In genomic region chr4:155973639-155974475, GRCh38 we compare ENCODE assay signal across 10 cellular contexts. TPM values are rescaled to one million over a fixed set of nuclear protein-coding genes. Genes with fewer than 3 reads are reported as not detected.
DNase-seq lines count a peak whose midpoint lies in the region; ATAC-seq and TF ChIP-seq lines count a peak whose summit lies in the region.
"Had no signal": no experiment of that assay in that cellular context is flagged by ENCODE, and none has a peak within 500 bp of the region (broad histone marks: within the 10 kb centered on the region; RNA-seq: fewer than 3 reads in every experiment).

No MANE protein-coding gene starts in this region.

- ATAC-seq in GM18511 (IDR thresholded peaks at IDR 0.05; ENCODE audit: unreplicated experiment) (peak; percentile 41), HG03469 (IDR thresholded peaks at IDR 0.05; ENCODE audit: unreplicated experiment) (peak; percentile 16), foreskin keratinocyte (peak; percentile 71)

- H3K27me3 ChIP-seq in GM23248 (replicated peaks; ENCODE audit: insufficient read depth) (0 out of 2 replicates have a peak, but pooled peaks cover 3% of the 10 kb centered on the region), foreskin keratinocyte (no peaks in the 10 kb centered on the region), hepatocyte (no peaks in the 10 kb centered on the region)

- DNase-seq in GM23248, result peak; percentile 23
- DNase-seq in foreskin keratinocyte, result peak; percentile 31 to 45
- no peak for DNase-seq in NCI-H345 (lab: John Stamatoyannopoulos, UW)
- no peak for DNase-seq in stimulated activated CD4-positive, alpha-beta T cell treated with anti-CD3 and anti-CD28 coated beads, Interleukin-15, amount 100 ng/mL, for 24 hours
- no peak for DNase-seq in hepatocyte (ENCODE audit: low spot score)
- DNase-seq in NCI-H1092 (lab: John Stamatoyannopoulos, UW), result no peak
- DNase-seq: stimulated activated CD4-positive, alpha-beta T cell treated with anti-CD3 and anti-CD28 coated beads, Interleukin-2, amount 100 ng/mL, for 48 hours had no signal

- WGBS in GM23248 (ENCODE audit: low coverage in 1 of 2, low lambda C conversion rate in 2 of 2, missing lambda C conversion rate in 2 of 2), 2 experiments, result 33 to 34% methylated on average over 8 of the region's 8 CpGs
- WGBS in hepatocyte (ENCODE audit: low lambda C conversion rate, missing lambda C conversion rate), result 71% methylated on average over 8 of the region's 8 CpGs

- in situ Hi-C loops in GM23248 (cut with MboI), result loop anchor here (25.0 kb wide), 3 partner anchors 713 to 1163 kb away; partner anchors contain the start of gene PDGFC

- H3K27ac ChIP-seq in GM23248, result no peak overlapping the region
- no peak overlapping the region for H3K27ac ChIP-seq in foreskin keratinocyte
- H3K27ac ChIP-seq in hepatocyte, result no peak overlapping the region

- no peak overlapping the region for H3K4me3 ChIP-seq in GM23248
- no peak overlapping the region for H3K4me3 ChIP-seq in hepatocyte
- H3K4me3 ChIP-seq: lung had no signal

- TF ChIP-seq CTCF in foreskin keratinocyte (conservative IDR thresholded peaks at IDR 0.05) (no peak), hepatocyte (IDR thresholded peaks at IDR 0.05; ENCODE audit: poor library complexity) (no peak)

- no peaks in the 10 kb centered on the region for H3F3A ChIP-seq in GM23248 (ENCODE audit: insufficient read depth)

- H3K9me2 ChIP-seq in GM23248 (ENCODE audit: insufficient read depth) (no peaks in the 10 kb centered on the region), hepatocyte (replicated peaks; ENCODE audit: insufficient read depth) (no peaks in the 10 kb centered on the region)

- no peak overlapping the region for H3K9ac ChIP-seq in GM23248

- no peak overlapping the region for H3K4me2 ChIP-seq in GM23248 (ENCODE audit: unreplicated experiment)
- H3K4me2 ChIP-seq in hepatocyte, result no peak overlapping the region

- H4K20me1 ChIP-seq in GM23248 (ENCODE audit: insufficient read depth) (no peaks in the 10 kb centered on the region), hepatocyte (ENCODE audit: insufficient read depth, poor library complexity, severe bottlenecking) (no peaks in the 10 kb centered on the region)

- H3K79me2 ChIP-seq in GM23248 (ENCODE audit: insufficient read depth) (no peaks in the 10 kb centered on the region), hepatocyte (no peaks in the 10 kb centered on the region)

- H2AFZ ChIP-seq in GM23248, result no peak overlapping the region
- no peak overlapping the region for H2AFZ ChIP-seq in hepatocyte

- H3K4me1 ChIP-seq in GM23248 (ENCODE audit: insufficient read depth), result peaks cover 8% of the 10 kb centered on the region; the same call in 1 of the 2 replicates
- H3K4me1 ChIP-seq in foreskin keratinocyte, result peaks cover 9% of the 10 kb centered on the region
- H3K4me1 ChIP-seq in hepatocyte (ENCODE audit: insufficient read depth), result peaks cover 3% of the 10 kb centered on the region

- no peaks in the 10 kb centered on the region for H3K36me3 ChIP-seq in GM23248 (ENCODE audit: low read depth)
- H3K36me3 ChIP-seq in hepatocyte (replicated peaks; ENCODE audit: insufficient read depth, low read depth), result no peaks in the 10 kb centered on the region

- no peaks in the 10 kb centered on the region for H3K9me3 ChIP-seq in GM23248 (ENCODE audit: low read depth)
- no peaks in the 10 kb centered on the region for H3K9me3 ChIP-seq in hepatocyte (ENCODE audit: low read depth)

RNA-seq across cellular contexts. Expression of gene CTSO, which starts 20.2 kb away (rescaled TPM):
- 11.2 and 15.2 TPM in 2 replicates for total RNA-seq in GM23248 (2014; rRNA removed; shearing (Covaris generic))
- polyA plus RNA-seq in GM23248 (2016; fragmentation: Nextera tagmentation; extraction: Ambion mirVana) (13.4 and 14.0 TPM in 2 replicates), foreskin keratinocyte (1.0 and 1.1 TPM in 2 replicates), hepatocyte (14.9 and 16.4 TPM in 2 replicates)
- total RNA-seq in foreskin keratinocyte (1.6 and 2.2 TPM in 2 replicates), hepatocyte (25.6 and 28.2 TPM in 2 replicates)

Comparison
In these comparisons a context has a peak if more than half of its experiments do, and no peak if none do; other contexts are left out.
1. ATAC-seq: peak in every context shown above with its lines; median percentile 71 in foreskin keratinocyte; 41 in GM18511; 16 in HG03469.
2. DNase-seq: peak in GM23248 (single experiment) and foreskin keratinocyte (2 of 2); none in NCI-H345 (single experiment), stimulated activated CD4-positive, alpha-beta T cell treated with anti-CD3 and anti-CD28 coated beads, Interleukin-15, amount 100 ng/mL, for 24 hours (single experiment), hepatocyte (single experiment) and NCI-H1092 (single experiment).